28 cellular contexts compared by ENCODE assay signal in genomic region chr13:111239754-111240670, GRCh38.
DNase-seq lines count a peak whose midpoint lies in the region; ATAC-seq and TF ChIP-seq lines count a peak whose summit lies in the region.
"Had no signal": no experiment of that assay in that cellular context is flagged by ENCODE, and none has a peak within 500 bp of the region (broad histone marks: within the 10 kb centered on the region; RNA-seq: fewer than 3 reads in every experiment).

No MANE protein-coding gene starts in this region.

- ATAC-seq in stimulated activated naive CD8-positive, alpha-beta T cell treated with anti-CD3 and anti-CD28 coated beads, Interleukin-15, Interleukin-2, amounts not matched to agents 100 U/mL and 50 U/mL, for 24 hours = no peak
- ATAC-seq: activated CD8-positive, alpha-beta memory T cell treated with anti-CD3 and anti-CD28 coated beads, Interleukin-2, amount 10 ng/mL, durations not matched to agents 7 days and 5 days; activated naive CD4-positive, alpha-beta T cell treated with anti-CD3 and anti-CD28 coated beads, Interleukin-2, amount 50 U/mL, for 72 hours; CD8-positive, alpha-beta T cell; K562; naive thymus-derived CD8-positive, alpha-beta T cell; SK-N-SH treated with all-trans-retinoic acid at 6 μM for 48 hours; stimulated activated naive CD8-positive, alpha-beta T cell treated with anti-CD3 and anti-CD28 coated beads, Interleukin-15, amount 100 ng/mL, for 72 hours had no signal

- H3K27ac Mint-ChIP-seq in brain = peak overlapping the region in 4 of 5 experiments; percentile 4 to 85 (median 74)
- H3K27ac Mint-ChIP-seq: activated CD4-positive, alpha-beta T cell treated with anti-CD3 and anti-CD28 coated beads, Interleukin-2, amount 10 ng/mL, durations not matched to agents 7 days and 5 days; activated CD8-positive, alpha-beta memory T cell treated with anti-CD3 and anti-CD28 coated beads, Interleukin-2, amount 10 ng/mL, durations not matched to agents 7 days and 5 days; CD8-positive, alpha-beta T cell; mesothelial cell of epicardium; stimulated activated naive CD8-positive, alpha-beta T cell treated with anti-CD3 and anti-CD28 coated beads, Interleukin-15, amount 100 ng/mL, for 72 hours; type B pancreatic cell had no signal

- H3K4me3 Mint-ChIP-seq in brain = peak overlapping the region in 4 of 5 experiments; percentile 4 to 86 (median 24)
- H3K4me3 Mint-ChIP-seq: activated CD4-positive, alpha-beta T cell treated with anti-CD3 and anti-CD28 coated beads, Interleukin-2, amount 10 ng/mL, durations not matched to agents 7 days and 5 days; activated CD8-positive, alpha-beta memory T cell treated with anti-CD3 and anti-CD28 coated beads, Interleukin-2, amount 10 ng/mL, durations not matched to agents 7 days and 5 days; CD8-positive, alpha-beta T cell; mesothelial cell of epicardium; naive thymus-derived CD8-positive, alpha-beta T cell; stimulated activated naive CD8-positive, alpha-beta T cell treated with anti-CD3 and anti-CD28 coated beads, Interleukin-15, amount 100 ng/mL, for 72 hours; type B pancreatic cell had no signal

- peak overlapping the region; percentile 95 for H3K27ac ChIP-seq in temporal lobe (ENCODE audit: low read depth, low read length)
- H3K27ac ChIP-seq: ascending aorta, right lobe of liver, WERI-Rb-1 had no signal

- no peaks in the 10 kb centered on the region for H3K27me3 Mint-ChIP-seq in brain
- H3K27me3 Mint-ChIP-seq: activated CD4-positive, alpha-beta T cell treated with anti-CD3 and anti-CD28 coated beads, Interleukin-2, amount 10 ng/mL, durations not matched to agents 7 days and 5 days; activated CD8-positive, alpha-beta memory T cell treated with anti-CD3 and anti-CD28 coated beads, Interleukin-2, amount 10 ng/mL, durations not matched to agents 7 days and 5 days; naive thymus-derived CD8-positive, alpha-beta T cell; stimulated activated naive CD8-positive, alpha-beta T cell treated with anti-CD3 and anti-CD28 coated beads, Interleukin-15, amount 100 ng/mL, for 72 hours; type B pancreatic cell had no signal

- H3K4me1 Mint-ChIP-seq in brain = peaks cover 36% of the 10 kb centered on the region
- H3K4me1 Mint-ChIP-seq: activated CD8-positive, alpha-beta memory T cell treated with anti-CD3 and anti-CD28 coated beads, Interleukin-2, amount 10 ng/mL, durations not matched to agents 7 days and 5 days; mesothelial cell of epicardium; stimulated activated naive CD8-positive, alpha-beta T cell treated with anti-CD3 and anti-CD28 coated beads, Interleukin-15, amount 100 ng/mL, for 72 hours had no signal

- no peak for TF ChIP-seq CTCF in brain (conservative IDR thresholded peaks at IDR 0.05)

- peaks cover 0 to 8% (median 0%) of the 10 kb centered on the region in 5 experiments for H3K9me3 Mint-ChIP-seq in brain
- H3K9me3 Mint-ChIP-seq: activated CD4-positive, alpha-beta T cell treated with anti-CD3 and anti-CD28 coated beads, Interleukin-2, amount 10 ng/mL, durations not matched to agents 7 days and 5 days; CD8-positive, alpha-beta T cell; mesothelial cell of epicardium; naive thymus-derived CD8-positive, alpha-beta T cell; stimulated activated naive CD8-positive, alpha-beta T cell treated with anti-CD3 and anti-CD28 coated beads, Interleukin-15, amount 100 ng/mL, for 72 hours; type B pancreatic cell had no signal

- H3K36me3 Mint-ChIP-seq in brain = peaks cover 83% of the 10 kb centered on the region

- DNase-seq in NCI-H1092 treated with DMSO at 0.1 percent for 48 hours (lab: John Stamatoyannopoulos, UW) (peak; percentile 57), NCI-H1092 (lab: John Stamatoyannopoulos, UW) (no peak), iris pigment epithelial cell (ENCODE audit: low read depth) (peak; percentile 18), EL (no peak), DMS53 (lab: John Stamatoyannopoulos, UW) (no peak)
- no peak for DNase-seq in stimulated activated naive CD8-positive, alpha-beta T cell treated with anti-CD3 and anti-CD28 coated beads, Interleukin-15, Interleukin-2, amounts not matched to agents 100 U/mL and 50 U/mL, for 24 hours
- DNase-seq: 8988T; activated CD4-positive, alpha-beta T cell treated with anti-CD3 and anti-CD28 coated beads, Interleukin-2, amount 10 ng/mL, durations not matched to agents 7 days and 5 days; activated CD8-positive, alpha-beta memory T cell treated with anti-CD3 and anti-CD28 coated beads, Interleukin-2, amount 10 ng/mL, durations not matched to agents 7 days and 5 days; CD8-positive, alpha-beta T cell; central memory CD4-positive, alpha-beta T cell; DMS 273 treated with DMSO at 0.1 percent for 48 hours; GDM1; GOT3; naive thymus-derived CD8-positive, alpha-beta T cell; NCI-H1694; right lobe of liver; RPMI8226; stimulated activated naive CD8-positive, alpha-beta T cell treated with anti-CD3 and anti-CD28 coated beads, Interleukin-15, amount 100 ng/mL, for 72 hours; WERI-Rb-1 had no signal

Comparison
In these comparisons a context has a peak if more than half of its experiments do, and no peak if none do; other contexts are left out.
1. DNase-seq: peak in NCI-H1092 treated with DMSO at 0.1 percent for 48 hours (single experiment) and iris pigment epithelial cell (single experiment); none in NCI-H1092 (single experiment), EL (single experiment), stimulated activated naive CD8-positive, alpha-beta T cell treated with anti-CD3 and anti-CD28 coated beads, Interleukin-15, Interleukin-2, amounts not matched to agents 100 U/mL and 50 U/mL, for 24 hours (single experiment) and DMS53 (single experiment).